8 cellular contexts compared by ENCODE assay signal in the genomic region with DNA sequence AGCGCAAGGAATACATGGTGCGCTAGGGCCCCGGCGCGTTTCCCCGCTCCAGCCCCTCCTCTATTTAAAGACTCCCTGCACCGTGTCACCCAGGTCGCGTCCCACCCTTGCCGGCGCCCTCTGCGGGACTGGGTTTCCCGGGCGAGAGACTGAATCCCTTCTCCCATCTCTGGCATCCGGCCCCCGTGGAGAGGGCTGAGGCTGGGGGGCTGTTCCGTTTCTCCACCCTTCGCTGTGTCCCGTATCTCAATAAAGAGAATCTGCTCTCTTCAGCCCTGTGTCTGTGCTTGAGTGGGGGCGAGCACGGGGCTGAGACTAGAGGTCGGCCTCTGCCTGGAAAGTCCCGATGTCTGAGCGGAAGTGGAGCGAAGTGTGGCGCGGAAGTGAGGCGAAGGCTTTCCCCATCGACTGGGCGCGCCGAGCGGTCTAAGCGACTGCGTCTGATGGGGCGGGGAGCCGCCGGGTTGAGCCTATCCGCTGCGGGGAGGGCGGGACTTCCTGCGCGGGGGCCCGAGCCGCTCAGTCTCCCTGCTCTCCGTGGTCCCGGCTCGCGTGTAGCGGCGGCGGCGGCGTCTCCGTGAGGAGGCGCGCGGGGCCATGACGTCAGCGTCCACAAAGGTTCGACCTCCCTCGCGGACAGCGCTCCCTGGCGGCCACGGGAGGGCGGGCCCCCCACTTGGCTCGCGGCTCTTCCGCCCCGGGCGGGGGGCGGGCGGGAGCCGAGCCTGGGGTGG. TPM values are rescaled to one million over a fixed set of nuclear protein-coding genes. Genes with fewer than 3 reads are reported as not detected.
DNase-seq lines count a peak whose midpoint lies in the region; ATAC-seq, FAIRE-seq and TF ChIP-seq lines count a peak whose summit lies in the region.

No MANE protein-coding gene starts in this region.

- no peaks in the 10 kb centered on the region for H3K27me3 Mint-ChIP-seq in activated CD4-positive, alpha-beta T cell treated with anti-CD3 and anti-CD28 coated beads, Interleukin-2, amount 10 ng/mL, durations not matched to agents 24 days and 14 days

- in situ Hi-C loops in HepG2 (cut with HindIII; ENCODE audit: extremely low pct_ligation_motif_present, low pct_unique_long_range_greater_than_20kb), result loop anchor here (10.0 kb wide), 1 partner anchor 350 kb away; no protein-coding TSS in a partner anchor

- BruUV-seq in HepG2 (replicated peaks; lab: Mats Ljungman, UMichigan), result no TSS peak

- peak overlapping the region; percentile 98 for H3K9ac ChIP-seq in HepG2 (ENCODE audit: insufficient read depth, low read depth, low read length)

- no peak overlapping the region for H2AFZ ChIP-seq in HepG2 (ENCODE audit: low read length)

- peak; percentile 69 for DNase-seq in GM19240 (ENCODE audit: insufficient read length, low spot score)
- peak; percentile 87 for DNase-seq in NCI-H510A treated with DMSO at 0.1 percent for 48 hours (lab: John Stamatoyannopoulos, UW)
- DNase-seq in activated CD4-positive, alpha-beta T cell treated with anti-CD3 and anti-CD28 coated beads, Interleukin-2, amount 10 ng/mL, durations not matched to agents 24 days and 14 days, result peak; percentile 99
- peak; percentile 98 for DNase-seq in coronary artery (ENCODE audit: low spot score)
- DNase-seq in HepG2 (ENCODE audit: low spot score), result peak; percentile 90
- peak; percentile 91 to 94 for DNase-seq in stimulated activated CD4-positive, alpha-beta T cell treated with anti-CD3 and anti-CD28 coated beads, Interleukin-2, amount 100 ng/mL, for 48 hours

- H3K4me1 ChIP-seq in HepG2 (ENCODE audit: insufficient read depth, low read length), result peaks cover 42% of the 10 kb centered on the region

- no peaks in the 10 kb centered on the region for H3K9me3 ChIP-seq in HepG2 (ENCODE audit: low read length)

- H3K36me3 Mint-ChIP-seq in activated CD4-positive, alpha-beta T cell treated with anti-CD3 and anti-CD28 coated beads, Interleukin-2, amount 10 ng/mL, durations not matched to agents 24 days and 14 days (ENCODE audit: low read depth), result peaks cover 39% of the 10 kb centered on the region

- H3K27ac Mint-ChIP-seq in activated CD4-positive, alpha-beta T cell treated with anti-CD3 and anti-CD28 coated beads, Interleukin-2, amount 10 ng/mL, durations not matched to agents 24 days and 14 days, result peak overlapping the region; percentile 99

- TF ChIP-seq EP300 in HepG2 (IDR thresholded peaks at IDR 0.05; ENCODE audit: low read depth in 2 of 2, low read length in 2 of 2), result 0 out of 4 replicates have a peak, but pooled peaks of 1 of the 2 experiments have one; percentile 9
- TF ChIP-seq EP300 in HepG2 (CRISPR knock-in tag; IDR thresholded peaks at IDR 0.05; ENCODE audit: borderline replicate concordance), result no peak

- H4K20me1 ChIP-seq in HepG2 (ENCODE audit: insufficient read depth, low read length), result no peaks in the 10 kb centered on the region

- CTCF ChIA-PET in HepG2 (lab: Yijun Ruan, JAX; ENCODE audit: low intra/inter-chr PET ratio, low total read pairs), result no interaction called here

- POLR2A ChIA-PET in HepG2 (lab: Yijun Ruan, JAX), result interaction anchor here (0.8 to 2.2 kb wide), 2 partner anchors 21 to 302 kb away, joined by 6 to 7 read pairs; partner anchors contain the start of genes SLC13A5 and SLC16A13

- TF ChIP-seq CTCF in C4-2B (conservative IDR thresholded peaks at IDR 0.05) (peak; percentile 94), coronary artery (IDR thresholded peaks at IDR 0.05) (peak; percentile 65), HepG2 (CRISPR knock-in tag; IDR thresholded peaks at IDR 0.05) (peak; percentile 81)

- peak; percentile 85 to 92 for TF ChIP-seq POLR2A in HepG2 (IDR thresholded peaks at IDR 0.05; ENCODE audit: insufficient read depth in 1 of 2, low read depth in 2 of 2, low read length in 2 of 2)

- peak overlapping the region; percentile 100 for H3K4me2 ChIP-seq in HepG2 (ENCODE audit: low read depth, low read length)

- H3K27ac ChIP-seq in C4-2B (peak overlapping the region; percentile 85), coronary artery (peak overlapping the region; percentile 93 to 96), HepG2 (ENCODE audit: extremely low read length, insufficient read depth, low read length) (peak overlapping the region; percentile 98)

- H3K27me3 ChIP-seq in HepG2 (ENCODE audit: control insufficient read depth in 1 of 2, insufficient read depth in 2 of 2, low read length in 2 of 2), result no peaks in the 10 kb centered on the region; a peak in 2 of 5 replicates

- ATAC-seq in HG03457 (IDR thresholded peaks at IDR 0.05; ENCODE audit: unreplicated experiment) (peak; percentile 67), HepG2 (peak; percentile 91)

- peaks cover 45% of the 10 kb centered on the region for H3K79me2 ChIP-seq in HepG2 (ENCODE audit: insufficient read depth, low read length)

- H3K4me1 Mint-ChIP-seq in activated CD4-positive, alpha-beta T cell treated with anti-CD3 and anti-CD28 coated beads, Interleukin-2, amount 10 ng/mL, durations not matched to agents 24 days and 14 days, result peaks cover 56% of the 10 kb centered on the region

- WGBS in HepG2 (ENCODE audit: low lambda C conversion rate), result 2% methylated on average over 20 of the region's 75 CpGs

- TF ChIP-seq RAD21 in HepG2 (CRISPR knock-in tag; IDR thresholded peaks at IDR 0.05), result no peak

- intact Hi-C loops in activated CD4-positive, alpha-beta T cell treated with anti-CD3 and anti-CD28 coated beads, Interleukin-2, amount 10 ng/mL, durations not matched to agents 24 days and 14 days (cut with micrococcal nuclease), result loop anchor here (2.0 to 10.0 kb wide), 3 partner anchors 260 to 1592 kb away; partner anchors contain the start of genes C17orf100, MED31, RPAIN and XAF1
- intact Hi-C loops in HepG2 (cut with micrococcal nuclease; ENCODE audit: unreplicated experiment), result loop anchor here (5.0 kb wide), 1 partner anchor 362 kb away; the partner anchor contains the start of genes C17orf100 and MED31

- FAIRE-seq in HepG2 (lab: Jason Lieb, UNC), result no peak

- H3K9me3 Mint-ChIP-seq in activated CD4-positive, alpha-beta T cell treated with anti-CD3 and anti-CD28 coated beads, Interleukin-2, amount 10 ng/mL, durations not matched to agents 24 days and 14 days, result no peaks in the 10 kb centered on the region

- H3K4me3 Mint-ChIP-seq in activated CD4-positive, alpha-beta T cell treated with anti-CD3 and anti-CD28 coated beads, Interleukin-2, amount 10 ng/mL, durations not matched to agents 24 days and 14 days, result peak overlapping the region; percentile 97

- H3K4me3 ChIP-seq in coronary artery (peak overlapping the region; percentile 93), HepG2 (replicated peaks in 1 of 3; ENCODE audit: insufficient read depth in 1 of 3, low read depth in 2 of 3, low read length in 3 of 3) (peak overlapping the region; percentile 83 to 97 (median 84))

- peaks cover 3 to 5% of the 10 kb centered on the region in 2 experiments; a peak in 3 of 5 replicates for H3K36me3 ChIP-seq in HepG2 (replicated peaks in 1 of 2; ENCODE audit: control insufficient read depth in 1 of 2, insufficient read depth in 2 of 2, low read length in 2 of 2)

RNA-seq across cellular contexts. Expression of gene RNASEK, which starts 2.0 kb away (rescaled TPM):
- 128 and 131 TPM in 2 replicates for total RNA-seq in activated CD4-positive, alpha-beta T cell treated with anti-CD3 and anti-CD28 coated beads, Interleukin-2, amount 10 ng/mL, durations not matched to agents 24 days and 14 days
- total RNA-seq in HepG2 (2016; rRNA removed; fragmentation: Illumina TruSeq; extraction: Trizol), result 41.5 and 57.2 TPM in 2 replicates
- 41.7 and 49.8 TPM in 2 replicates for total RNA-seq in HepG2 (2016; cell fraction: cytosol; rRNA removed; fragmentation: Illumina TruSeq; extraction: Trizol; ENCODE audit: low read depth)
- total RNA-seq in HepG2 (2016; cell fraction: insoluble cytoplasmic fraction; rRNA removed; fragmentation: Illumina TruSeq; extraction: Trizol), result 33.3 and 56.0 TPM in 2 replicates
- total RNA-seq in HepG2 (2016; cell fraction: membrane; rRNA removed; fragmentation: Illumina TruSeq; extraction: Trizol), result 52.1 and 66.6 TPM in 2 replicates
- total RNA-seq in HepG2 (2016; cell fraction: nucleus; rRNA removed; fragmentation: Illumina TruSeq; extraction: Trizol), result 29.6 and 42.0 TPM in 2 replicates
- polyA plus RNA-seq in HepG2 (2011; rRNA removed), result 113 and 121 TPM in 2 replicates
- polyA plus RNA-seq in HepG2 (2011; cell fraction: cytosol; rRNA removed), result 136 and 149 TPM in 2 replicates
- 49.9 and 54.4 TPM in 2 replicates for polyA plus RNA-seq in HepG2 (2011; cell fraction: nucleus; rRNA removed)
- polyA plus RNA-seq in HepG2 (2012), result 189 and 246 TPM in 2 replicates
- polyA plus RNA-seq in HepG2 (2016; cell fraction: cytosol; fragmentation: Illumina TruSeq; extraction: Trizol; ENCODE audit: low read depth), result 191 and 227 TPM in 2 replicates
- 118 and 137 TPM in 2 replicates for polyA plus RNA-seq in HepG2 (2016; cell fraction: insoluble cytoplasmic fraction; fragmentation: Illumina TruSeq; extraction: Trizol; ENCODE audit: low read depth)
- polyA plus RNA-seq in HepG2 (2016; cell fraction: membrane; fragmentation: Illumina TruSeq; extraction: Trizol; ENCODE audit: low read depth), result 209 and 217 TPM in 2 replicates
- polyA plus RNA-seq in HepG2 (2016; cell fraction: nucleus; fragmentation: Illumina TruSeq; extraction: Trizol; ENCODE audit: insufficient read depth, low read depth), result 191 and 216 TPM in 2 replicates
- 81.4 and 128 TPM in 2 replicates for polyA minus RNA-seq in HepG2 (2011; rRNA and poly(A)+ RNA removed; ENCODE audit: low replicate concordance)
- 63.8 and 65.2 TPM in 2 replicates for polyA minus RNA-seq in HepG2 (2011; cell fraction: cytosol; rRNA and poly(A)+ RNA removed)
- polyA minus RNA-seq in HepG2 (2011; cell fraction: nucleus; rRNA and poly(A)+ RNA removed), result 32.3 and 33.3 TPM in 2 replicates

RNA-seq across cellular contexts. Expression of gene BCL6B, which starts 8.4 kb away (rescaled TPM):
- 0.90 and 0.91 TPM in 2 replicates for total RNA-seq in activated CD4-positive, alpha-beta T cell treated with anti-CD3 and anti-CD28 coated beads, Interleukin-2, amount 10 ng/mL, durations not matched to agents 24 days and 14 days
- not detected in 2 replicates for total RNA-seq in HepG2 (2016; rRNA removed; fragmentation: Illumina TruSeq; extraction: Trizol)
- not detected in 2 replicates for total RNA-seq in HepG2 (2016; cell fraction: cytosol; rRNA removed; fragmentation: Illumina TruSeq; extraction: Trizol; ENCODE audit: low read depth)
- total RNA-seq in HepG2 (2016; cell fraction: insoluble cytoplasmic fraction; rRNA removed; fragmentation: Illumina TruSeq; extraction: Trizol), result not detected in 2 replicates
- not detected in 2 replicates for total RNA-seq in HepG2 (2016; cell fraction: membrane; rRNA removed; fragmentation: Illumina TruSeq; extraction: Trizol)
- total RNA-seq in HepG2 (2016; cell fraction: nucleus; rRNA removed; fragmentation: Illumina TruSeq; extraction: Trizol), result not detected in 2 replicates
- polyA plus RNA-seq in HepG2 (2011; rRNA removed), result not detected in 2 replicates
- polyA plus RNA-seq in HepG2 (2011; cell fraction: cytosol; rRNA removed), result not detected in 2 replicates
- not detected in 2 replicates for polyA plus RNA-seq in HepG2 (2011; cell fraction: nucleus; rRNA removed)
- polyA plus RNA-seq in HepG2 (2012), result not detected in 2 replicates
- not detected in 2 replicates for polyA plus RNA-seq in HepG2 (2016; cell fraction: cytosol; fragmentation: Illumina TruSeq; extraction: Trizol; ENCODE audit: low read depth)
- polyA plus RNA-seq in HepG2 (2016; cell fraction: insoluble cytoplasmic fraction; fragmentation: Illumina TruSeq; extraction: Trizol; ENCODE audit: low read depth), result not detected in 2 replicates
- polyA plus RNA-seq in HepG2 (2016; cell fraction: membrane; fragmentation: Illumina TruSeq; extraction: Trizol; ENCODE audit: low read depth), result not detected in 2 replicates
- not detected in 2 replicates for polyA plus RNA-seq in HepG2 (2016; cell fraction: nucleus; fragmentation: Illumina TruSeq; extraction: Trizol; ENCODE audit: insufficient read depth, low read depth)
- not detected in 2 replicates for polyA minus RNA-seq in HepG2 (2011; rRNA and poly(A)+ RNA removed; ENCODE audit: low replicate concordance)
- not detected in 2 replicates for polyA minus RNA-seq in HepG2 (2011; cell fraction: cytosol; rRNA and poly(A)+ RNA removed)
- polyA minus RNA-seq in HepG2 (2011; cell fraction: nucleus; rRNA and poly(A)+ RNA removed), result not detected in 2 replicates

RNA-seq across cellular contexts. Expression of gene ALOX12, which starts 18.6 kb away (rescaled TPM):
- total RNA-seq in activated CD4-positive, alpha-beta T cell treated with anti-CD3 and anti-CD28 coated beads, Interleukin-2, amount 10 ng/mL, durations not matched to agents 24 days and 14 days, result not detected in 2 replicates
- not detected in 2 replicates for total RNA-seq in HepG2 (2016; rRNA removed; fragmentation: Illumina TruSeq; extraction: Trizol)
- total RNA-seq in HepG2 (2016; cell fraction: cytosol; rRNA removed; fragmentation: Illumina TruSeq; extraction: Trizol; ENCODE audit: low read depth), result not detected in 2 replicates
- not detected in 2 replicates for total RNA-seq in HepG2 (2016; cell fraction: insoluble cytoplasmic fraction; rRNA removed; fragmentation: Illumina TruSeq; extraction: Trizol)
- total RNA-seq in HepG2 (2016; cell fraction: membrane; rRNA removed; fragmentation: Illumina TruSeq; extraction: Trizol), result not detected in 2 replicates
- total RNA-seq in HepG2 (2016; cell fraction: nucleus; rRNA removed; fragmentation: Illumina TruSeq; extraction: Trizol), result not detected in 2 replicates
- not detected in 2 replicates for polyA plus RNA-seq in HepG2 (2011; rRNA removed)
- not detected in 2 replicates for polyA plus RNA-seq in HepG2 (2011; cell fraction: cytosol; rRNA removed)
- polyA plus RNA-seq in HepG2 (2011; cell fraction: nucleus; rRNA removed), result not detected in 2 replicates
- polyA plus RNA-seq in HepG2 (2012), result 0.60 and 0.94 TPM in 2 replicates
- polyA plus RNA-seq in HepG2 (2016; cell fraction: cytosol; fragmentation: Illumina TruSeq; extraction: Trizol; ENCODE audit: low read depth), result not detected in 2 replicates
- polyA plus RNA-seq in HepG2 (2016; cell fraction: insoluble cytoplasmic fraction; fragmentation: Illumina TruSeq; extraction: Trizol; ENCODE audit: low read depth), result not detected in 2 replicates
- polyA plus RNA-seq in HepG2 (2016; cell fraction: membrane; fragmentation: Illumina TruSeq; extraction: Trizol; ENCODE audit: low read depth), result not detected in 2 replicates
- not detected in 2 replicates for polyA plus RNA-seq in HepG2 (2016; cell fraction: nucleus; fragmentation: Illumina TruSeq; extraction: Trizol; ENCODE audit: insufficient read depth, low read depth)
- polyA minus RNA-seq in HepG2 (2011; rRNA and poly(A)+ RNA removed; ENCODE audit: low replicate concordance), result not detected in 2 replicates
- polyA minus RNA-seq in HepG2 (2011; cell fraction: cytosol; rRNA and poly(A)+ RNA removed), result not detected in 2 replicates
- not detected in 2 replicates for polyA minus RNA-seq in HepG2 (2011; cell fraction: nucleus; rRNA and poly(A)+ RNA removed)

RNA-seq across cellular contexts. Expression of gene SLC16A13, which starts 21.4 kb away (rescaled TPM):
- 12.4 and 13.5 TPM in 2 replicates for total RNA-seq in activated CD4-positive, alpha-beta T cell treated with anti-CD3 and anti-CD28 coated beads, Interleukin-2, amount 10 ng/mL, durations not matched to agents 24 days and 14 days
- total RNA-seq in HepG2 (2016; rRNA removed; fragmentation: Illumina TruSeq; extraction: Trizol), result 1.9 and 3.0 TPM in 2 replicates
- 0.51 and 0.71 TPM in 2 replicates for total RNA-seq in HepG2 (2016; cell fraction: cytosol; rRNA removed; fragmentation: Illumina TruSeq; extraction: Trizol; ENCODE audit: low read depth)
- 1.8 and 3.1 TPM in 2 replicates for total RNA-seq in HepG2 (2016; cell fraction: insoluble cytoplasmic fraction; rRNA removed; fragmentation: Illumina TruSeq; extraction: Trizol)
- 1.5 and 1.6 TPM in 2 replicates for total RNA-seq in HepG2 (2016; cell fraction: membrane; rRNA removed; fragmentation: Illumina TruSeq; extraction: Trizol)
- 5.5 and 6.1 TPM in 2 replicates for total RNA-seq in HepG2 (2016; cell fraction: nucleus; rRNA removed; fragmentation: Illumina TruSeq; extraction: Trizol)
- 2.2 and 3.4 TPM in 2 replicates for polyA plus RNA-seq in HepG2 (2011; rRNA removed)
- polyA plus RNA-seq in HepG2 (2011; cell fraction: cytosol; rRNA removed), result 2.1 and 2.2 TPM in 2 replicates
- polyA plus RNA-seq in HepG2 (2011; cell fraction: nucleus; rRNA removed), result 6.8 and 9.2 TPM in 2 replicates
- polyA plus RNA-seq in HepG2 (2012), result 5.4 and 8.2 TPM in 2 replicates
- 0.70 and 1.4 TPM in 2 replicates for polyA plus RNA-seq in HepG2 (2016; cell fraction: cytosol; fragmentation: Illumina TruSeq; extraction: Trizol; ENCODE audit: low read depth)
- polyA plus RNA-seq in HepG2 (2016; cell fraction: insoluble cytoplasmic fraction; fragmentation: Illumina TruSeq; extraction: Trizol; ENCODE audit: low read depth), result 5.9 and 6.3 TPM in 2 replicates
- polyA plus RNA-seq in HepG2 (2016; cell fraction: membrane; fragmentation: Illumina TruSeq; extraction: Trizol; ENCODE audit: low read depth), result 1.7 TPM in 2 replicates
- 15.2 and 15.6 TPM in 2 replicates for polyA plus RNA-seq in HepG2 (2016; cell fraction: nucleus; fragmentation: Illumina TruSeq; extraction: Trizol; ENCODE audit: insufficient read depth, low read depth)
- polyA minus RNA-seq in HepG2 (2011; rRNA and poly(A)+ RNA removed; ENCODE audit: low replicate concordance), result 4.8 and 7.6 TPM in 2 replicates
- 2.9 and 4.4 TPM in 2 replicates for polyA minus RNA-seq in HepG2 (2011; cell fraction: cytosol; rRNA and poly(A)+ RNA removed)
- 3.1 and 5.2 TPM in 2 replicates for polyA minus RNA-seq in HepG2 (2011; cell fraction: nucleus; rRNA and poly(A)+ RNA removed)

RNA-seq across cellular contexts. Expression of gene SLC16A11, which starts 29.5 kb away (rescaled TPM):
- total RNA-seq in activated CD4-positive, alpha-beta T cell treated with anti-CD3 and anti-CD28 coated beads, Interleukin-2, amount 10 ng/mL, durations not matched to agents 24 days and 14 days, result 0.16 and 0.40 TPM in 2 replicates
- not detected in 2 replicates for total RNA-seq in HepG2 (2016; rRNA removed; fragmentation: Illumina TruSeq; extraction: Trizol)
- total RNA-seq in HepG2 (2016; cell fraction: cytosol; rRNA removed; fragmentation: Illumina TruSeq; extraction: Trizol; ENCODE audit: low read depth), result not detected in 2 replicates
- not detected in 2 replicates for total RNA-seq in HepG2 (2016; cell fraction: insoluble cytoplasmic fraction; rRNA removed; fragmentation: Illumina TruSeq; extraction: Trizol)
- not detected in 2 replicates for total RNA-seq in HepG2 (2016; cell fraction: membrane; rRNA removed; fragmentation: Illumina TruSeq; extraction: Trizol)
- not detected in 2 replicates for total RNA-seq in HepG2 (2016; cell fraction: nucleus; rRNA removed; fragmentation: Illumina TruSeq; extraction: Trizol)
- not detected in 2 replicates for polyA plus RNA-seq in HepG2 (2011; rRNA removed)
- polyA plus RNA-seq in HepG2 (2011; cell fraction: cytosol; rRNA removed), result not detected in 2 replicates
- not detected in 2 replicates for polyA plus RNA-seq in HepG2 (2011; cell fraction: nucleus; rRNA removed)
- 0.27 and 0.29 TPM in 2 replicates for polyA plus RNA-seq in HepG2 (2012)
- not detected in 2 replicates for polyA plus RNA-seq in HepG2 (2016; cell fraction: cytosol; fragmentation: Illumina TruSeq; extraction: Trizol; ENCODE audit: low read depth)
- polyA plus RNA-seq in HepG2 (2016; cell fraction: insoluble cytoplasmic fraction; fragmentation: Illumina TruSeq; extraction: Trizol; ENCODE audit: low read depth), result not detected in 2 replicates
- not detected in 2 replicates for polyA plus RNA-seq in HepG2 (2016; cell fraction: membrane; fragmentation: Illumina TruSeq; extraction: Trizol; ENCODE audit: low read depth)
- polyA plus RNA-seq in HepG2 (2016; cell fraction: nucleus; fragmentation: Illumina TruSeq; extraction: Trizol; ENCODE audit: insufficient read depth, low read depth), result not detected in 2 replicates
- not detected in 2 replicates for polyA minus RNA-seq in HepG2 (2011; rRNA and poly(A)+ RNA removed; ENCODE audit: low replicate concordance)
- not detected in 2 replicates for polyA minus RNA-seq in HepG2 (2011; cell fraction: cytosol; rRNA and poly(A)+ RNA removed)
- not detected in 2 replicates for polyA minus RNA-seq in HepG2 (2011; cell fraction: nucleus; rRNA and poly(A)+ RNA removed)

Comparison
In these comparisons a context has a peak if more than half of its experiments do, and no peak if none do; other contexts are left out.
1. Peak in every context shown above with its lines: DNase-seq, ATAC-seq, H3K4me3 ChIP-seq and H3K27ac ChIP-seq.